11 cellular contexts compared by ENCODE assay signal in genomic region chr5:159104058-159104651, GRCh38. TPM values are rescaled to one million over a fixed set of nuclear protein-coding genes. Genes with fewer than 3 reads are reported as not detected.
DNase-seq lines count a peak whose midpoint lies in the region; ATAC-seq and TF ChIP-seq lines count a peak whose summit lies in the region.
"Had no signal": no experiment of that assay in that cellular context is flagged by ENCODE, and none has a peak within 500 bp of the region (broad histone marks: within the 10 kb centered on the region; RNA-seq: fewer than 3 reads in every experiment).

No MANE protein-coding gene starts in this region.

- peaks cover 4% of the 10 kb centered on the region for H3K4me1 ChIP-seq in iPS DF 6.9 (ENCODE audit: control insufficient read depth, insufficient read depth, low read length)
- H3K4me1 ChIP-seq in sigmoid colon, result peaks cover 0 to 43% (median 42%) of the 10 kb centered on the region in 4 donors

- in situ Hi-C loops in SK-MEL-5 (cut with HindIII; ENCODE audit: low pct_unique_long_range_greater_than_20kb, low sequenced_read_pairs), result no loop called here

- H3K27ac Mint-ChIP-seq in stimulated activated effector memory CD8-positive, alpha-beta T cell treated with anti-CD3 and anti-CD28 coated beads, Interleukin-12 subunit alpha, Interleukin-12 subunit beta, amount 100 ng/mL, for 72 hours, result no peak overlapping the region

- no CpG with 5 or more reads among the region's 41 CpGs for WGBS in iPS DF 6.9 (ENCODE audit: insufficient coverage, insufficient read length)
- 18 to 25% methylated on average over 41 of the region's 41 CpGs for WGBS in sigmoid colon, 2 donors

- H3K9me3 ChIP-seq in iPS DF 6.9 (ENCODE audit: control insufficient read depth, insufficient read depth, low read length) (no peaks in the 10 kb centered on the region), sigmoid colon (no peaks in the 10 kb centered on the region)

- TF ChIP-seq POLR2A in sigmoid colon (IDR thresholded peaks at IDR 0.05), result no peak

- peak overlapping the region; percentile 29; the same call in 1 of the 2 replicates for H3K4me3 ChIP-seq in iPS DF 6.9 (ENCODE audit: low read length)
- no peak overlapping the region for H3K4me3 ChIP-seq in sigmoid colon

- DNase-seq in GM10248 (ENCODE audit: extremely low spot score) (peak; percentile 15), SK-MEL-5 (ENCODE audit: low read depth, low spot score) (peak; percentile 25), iPS DF 6.9 (ENCODE audit: low read depth, low spot score) (no peak), sigmoid colon (peak; percentile 75), NCI-H1417 (lab: John Stamatoyannopoulos, UW) (no peak), omental fat pad (ENCODE audit: low spot score) (no peak)
- DNase-seq in stimulated activated effector memory CD8-positive, alpha-beta T cell treated with anti-CD3 and anti-CD28 coated beads, Interleukin-12 subunit alpha, Interleukin-12 subunit beta, amount 100 ng/mL, for 72 hours (ENCODE audit: low spot score in 2 of 2), result no peak
- DNase-seq: head of caudate nucleus; stimulated activated CD4-positive, alpha-beta T cell treated with anti-CD3 and anti-CD28 coated beads, Interleukin-2, amount 100 ng/mL, for 24 hours; SW 1271 had no signal

- H3K4me3 Mint-ChIP-seq in stimulated activated effector memory CD8-positive, alpha-beta T cell treated with anti-CD3 and anti-CD28 coated beads, Interleukin-12 subunit alpha, Interleukin-12 subunit beta, amount 100 ng/mL, for 72 hours, result no peak overlapping the region

- no peak for ATAC-seq in stimulated activated effector memory CD8-positive, alpha-beta T cell treated with anti-CD3 and anti-CD28 coated beads, Interleukin-12 subunit alpha, Interleukin-12 subunit beta, amount 100 ng/mL, for 72 hours
- ATAC-seq in GM19023 (IDR thresholded peaks at IDR 0.05; ENCODE audit: unreplicated experiment) (no peak), omental fat pad (ENCODE audit: low FRiP score) (no peak)

- POLR2A ChIA-PET in GM10248 (lab: Yijun Ruan, JAX), result no interaction called here

- H3K27me3 ChIP-seq in iPS DF 6.9 (ENCODE audit: control insufficient read depth, insufficient read depth, low read length) (peaks cover 60% of the 10 kb centered on the region), sigmoid colon (peaks cover 34 to 93% (median 66%) of the 10 kb centered on the region in 3 donors)

- intact Hi-C loops in sigmoid colon (cut with DNase I), result loop anchor here (5.0 to 10.0 kb wide), 2 partner anchors 47 to 1289 kb away; no protein-coding TSS in a partner anchor

- CTCF ChIA-PET in GM10248 (lab: Yijun Ruan, JAX), result interaction anchor here (4.4 to 7.9 kb wide), 2 partner anchors 409 to 930 kb away, joined by 21 to 125 read pairs; no protein-coding TSS in a partner anchor

- peak; percentile 4 for TF ChIP-seq CTCF in GM10248 (IDR thresholded peaks at IDR 0.05; ENCODE audit: control extremely low read depth, extremely low read depth, low read depth, missing control alignments)
- no peak for TF ChIP-seq CTCF in sigmoid colon (IDR thresholded peaks at IDR 0.05)
- no peak for TF ChIP-seq CTCF in omental fat pad (IDR thresholded peaks at IDR 0.05)

- H3K4me1 Mint-ChIP-seq in stimulated activated effector memory CD8-positive, alpha-beta T cell treated with anti-CD3 and anti-CD28 coated beads, Interleukin-12 subunit alpha, Interleukin-12 subunit beta, amount 100 ng/mL, for 72 hours, result peaks cover 31% of the 10 kb centered on the region

- no peaks in the 10 kb centered on the region for H3K36me3 Mint-ChIP-seq in stimulated activated effector memory CD8-positive, alpha-beta T cell treated with anti-CD3 and anti-CD28 coated beads, Interleukin-12 subunit alpha, Interleukin-12 subunit beta, amount 100 ng/mL, for 72 hours

- H3K9me3 Mint-ChIP-seq in stimulated activated effector memory CD8-positive, alpha-beta T cell treated with anti-CD3 and anti-CD28 coated beads, Interleukin-12 subunit alpha, Interleukin-12 subunit beta, amount 100 ng/mL, for 72 hours, result no peaks in the 10 kb centered on the region

- no peak for TF ChIP-seq EP300 in sigmoid colon (IDR thresholded peaks at IDR 0.05)

- H3K36me3 ChIP-seq in iPS DF 6.9 (ENCODE audit: control insufficient read depth, insufficient read depth, low read length), result no peaks in the 10 kb centered on the region
- no peaks in the 10 kb centered on the region for H3K36me3 ChIP-seq in sigmoid colon

- H3K27ac ChIP-seq in iPS DF 6.9 (ENCODE audit: low read length), result no peak overlapping the region
- H3K27ac ChIP-seq in sigmoid colon, result peak overlapping the region; percentile 32 to 48 (median 40)

RNA-seq across cellular contexts. Expression of gene EBF1, which starts 4.4 kb away (rescaled TPM):
- 1.1 and 1.4 TPM in 2 replicates for total RNA-seq in SK-MEL-5 (2014; rRNA removed; shearing (Covaris generic))
- polyA plus RNA-seq in SK-MEL-5 (2015; cell fraction: cytosol; rRNA removed), result 0.76 and 1.2 TPM in 2 replicates
- polyA plus RNA-seq in SK-MEL-5 (2015; cell fraction: nucleus; rRNA removed), result 3.1 and 13.7 TPM in 2 replicates
- total RNA-seq in sigmoid colon (10 to 100 TPM; 11.9 to 30.5 (median 25.9) TPM), omental fat pad (10 to 100 TPM; 40.1 to 97.0 (median 69.9) TPM)
- polyA plus RNA-seq in sigmoid colon, result 1 to 10 TPM in 2 of 3 donors, under 1 TPM in 1; 0.46 to 6.0 (median 4.5) TPM

Comparison
In these comparisons a context has a peak if more than half of its experiments do, and no peak if none do; other contexts are left out.
1. DNase-seq: peak in GM10248 (single experiment), SK-MEL-5 (single experiment) and sigmoid colon (single experiment); none in iPS DF 6.9 (single experiment), stimulated activated effector memory CD8-positive, alpha-beta T cell treated with anti-CD3 and anti-CD28 coated beads, Interleukin-12 subunit alpha, Interleukin-12 subunit beta, amount 100 ng/mL, for 72 hours (0 of 2), NCI-H1417 (0 of 3) and omental fat pad (single experiment).